ENCODE assay signal across 8 cellular contexts in genomic region chr10:78301891-78302738, GRCh38.
DNase-seq lines count a peak whose midpoint lies in the region; ATAC-seq, FAIRE-seq and TF ChIP-seq lines count a peak whose summit lies in the region.

No MANE protein-coding gene starts in this region.

- H3K36me3 ChIP-seq in BJ (ENCODE audit: control insufficient read depth, insufficient read depth, low read length) = no peaks in the 10 kb centered on the region
- no peaks in the 10 kb centered on the region for H3K36me3 ChIP-seq in HUES64 (ENCODE audit: insufficient read depth, low read length)
- H3K36me3 ChIP-seq in thoracic aorta = no peaks in the 10 kb centered on the region

- DNase-seq in BJ (ENCODE audit: low read depth) (no peak), thoracic aorta (ENCODE audit: low spot score) (no peak), GM12892 (ENCODE audit: insufficient read length) (no peak), NCI-H2107 (lab: John Stamatoyannopoulos, UW) (no peak), NCI-H69 (lab: John Stamatoyannopoulos, UW) (no peak)
- DNase-seq in activated naive CD8-positive, alpha-beta T cell treated with anti-CD3 and anti-CD28 coated beads, Interleukin-2, amount 10 ng/mL, durations not matched to agents 7 days and 5 days = no peak

- H3K4me3 Mint-ChIP-seq in activated naive CD8-positive, alpha-beta T cell treated with anti-CD3 and anti-CD28 coated beads, Interleukin-2, amount 10 ng/mL, durations not matched to agents 7 days and 5 days = peak overlapping the region; percentile 88

- peaks cover 2% of the 10 kb centered on the region for H3K36me3 Mint-ChIP-seq in activated naive CD8-positive, alpha-beta T cell treated with anti-CD3 and anti-CD28 coated beads, Interleukin-2, amount 10 ng/mL, durations not matched to agents 7 days and 5 days

- no peak for ATAC-seq in activated naive CD8-positive, alpha-beta T cell treated with anti-CD3 and anti-CD28 coated beads, Interleukin-2, amount 10 ng/mL, durations not matched to agents 7 days and 5 days (ENCODE audit: low read depth)
- ATAC-seq in thoracic aorta (ENCODE audit: insufficient number of reproducible peaks, low FRiP score, low read depth) = no peak

- H3K4me1 ChIP-seq in HUES64 (ENCODE audit: insufficient read depth, low read length) (peaks cover 7% of the 10 kb centered on the region; the same call in 1 of the 2 replicates), thoracic aorta (ENCODE audit: control insufficient read depth in 1 of 2, low read depth in 2 of 2) (peaks cover 6 to 24% of the 10 kb centered on the region in 2 donors)

- H3K9ac ChIP-seq in HUES64 (ENCODE audit: low read depth, low read length) = peak overlapping the region; percentile 63; the same call in 1 of the 2 replicates

- CTCF ChIA-PET in BJ (lab: Yijun Ruan, JAX) = interaction anchor here (0.9 to 1.8 kb wide), 6 partner anchors 8 to 651 kb away, joined by 3 to 7 read pairs (median 4); no protein-coding TSS in a partner anchor

- no peak for TF ChIP-seq POLR2A in GM12892 (IDR thresholded peaks at IDR 0.05; ENCODE audit: low read depth, low read length)

- H3K4me1 Mint-ChIP-seq in activated naive CD8-positive, alpha-beta T cell treated with anti-CD3 and anti-CD28 coated beads, Interleukin-2, amount 10 ng/mL, durations not matched to agents 7 days and 5 days = peaks cover 15% of the 10 kb centered on the region

- H3K27ac Mint-ChIP-seq in activated naive CD8-positive, alpha-beta T cell treated with anti-CD3 and anti-CD28 coated beads, Interleukin-2, amount 10 ng/mL, durations not matched to agents 7 days and 5 days = peak overlapping the region; percentile 96

- H3K4me3 ChIP-seq in BJ (ENCODE audit: low read depth, low read length) = no peak overlapping the region
- peak overlapping the region; percentile 68 for H3K4me3 ChIP-seq in HUES64 (ENCODE audit: low read length)
- peak overlapping the region; percentile 78 for H3K4me3 ChIP-seq in thoracic aorta

- POLR2A ChIA-PET in BJ (lab: Charles Lee) = no interaction called here
- POLR2A ChIA-PET in activated naive CD8-positive, alpha-beta T cell treated with anti-CD3 and anti-CD28 coated beads, Interleukin-2, amount 10 ng/mL, durations not matched to agents 7 days and 5 days (lab: Charles Lee) = interaction anchor here (0.6 to 1.3 kb wide), 6 partner anchors 25 to 259 kb away, joined by 3 to 12 read pairs (median 4); no protein-coding TSS in a partner anchor

- no peak overlapping the region; the same call in 1 of the 2 replicates for H3K27ac ChIP-seq in HUES64 (ENCODE audit: low read depth, low read length)
- H3K27ac ChIP-seq in layer of hippocampus (ENCODE audit: low read depth, low read length) = peak overlapping the region; percentile 97
- H3K27ac ChIP-seq in thoracic aorta = peak overlapping the region; percentile 57 to 73

- no peaks in the 10 kb centered on the region for H3K27me3 ChIP-seq in BJ (ENCODE audit: control insufficient read depth, insufficient read depth, low read length)
- 0 out of 2 replicates have a peak, but pooled peaks cover 3% of the 10 kb centered on the region for H3K27me3 ChIP-seq in HUES64 (ENCODE audit: insufficient read depth, low read length)
- no peaks in the 10 kb centered on the region for H3K27me3 ChIP-seq in layer of hippocampus (ENCODE audit: control insufficient read depth, insufficient read depth, low read length)
- H3K27me3 ChIP-seq in thoracic aorta (replicated peaks; ENCODE audit: insufficient read depth) = no peaks in the 10 kb centered on the region

- FAIRE-seq in GM12892 (lab: Jason Lieb, UNC) = no peak

- 0 out of 2 replicates have a peak, but pooled peaks have one; percentile 14 for TF ChIP-seq CTCF in BJ (IDR thresholded peaks at IDR 0.05; ENCODE audit: insufficient read depth, low read depth, low read length)
- no peak for TF ChIP-seq CTCF in thoracic aorta (IDR thresholded peaks at IDR 0.05)

- H3K9me3 Mint-ChIP-seq in activated naive CD8-positive, alpha-beta T cell treated with anti-CD3 and anti-CD28 coated beads, Interleukin-2, amount 10 ng/mL, durations not matched to agents 7 days and 5 days = peaks cover 2% of the 10 kb centered on the region

- 82% methylated on average over 10 of the region's 11 CpGs for WGBS in HUES64

- H3K27me3 Mint-ChIP-seq in activated naive CD8-positive, alpha-beta T cell treated with anti-CD3 and anti-CD28 coated beads, Interleukin-2, amount 10 ng/mL, durations not matched to agents 7 days and 5 days = peaks cover 20% of the 10 kb centered on the region

- H3K9me3 ChIP-seq in HUES64 (ENCODE audit: insufficient read depth, low read depth, low read length) = no peaks in the 10 kb centered on the region; the same call in 1 of the 2 replicates
- H3K9me3 ChIP-seq in thoracic aorta = no peaks in the 10 kb centered on the region
